Comparison of ENCODE assay signal across 8 cellular contexts in the genomic region with DNA sequence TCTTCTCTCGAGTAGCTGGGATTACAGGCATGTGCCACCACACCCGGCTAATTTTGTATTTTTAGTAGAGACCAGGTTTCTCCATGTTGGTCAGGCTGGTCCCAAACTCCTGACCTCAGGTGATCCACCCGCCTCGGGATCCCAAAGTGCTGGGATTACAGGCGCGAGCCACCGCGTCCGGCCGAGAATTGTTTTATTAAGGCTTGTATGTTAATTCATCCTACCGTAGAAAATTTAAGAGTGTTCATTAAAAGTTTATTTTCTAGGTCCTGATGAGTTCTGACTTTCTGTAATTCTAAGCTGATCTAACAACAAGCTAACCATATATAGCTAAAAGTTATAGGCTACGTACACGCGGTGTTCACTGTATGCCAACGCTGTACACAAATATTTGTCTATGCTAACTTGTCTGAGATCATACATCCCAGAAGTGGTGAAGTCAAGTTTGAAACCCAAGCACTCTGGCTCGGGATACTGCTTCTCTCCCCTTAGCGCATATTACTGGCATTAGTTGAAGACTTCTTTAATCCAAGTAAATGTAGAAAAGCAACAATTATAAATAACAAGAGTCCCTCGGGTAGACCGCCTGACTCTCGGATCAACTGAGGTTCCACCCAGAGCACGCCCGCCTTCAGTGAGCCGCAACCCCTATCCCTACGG. TPM values are rescaled to one million over a fixed set of nuclear protein-coding genes. Genes with fewer than 3 reads are reported as not detected.
DNase-seq lines count a peak whose midpoint lies in the region; ATAC-seq, FAIRE-seq and TF ChIP-seq lines count a peak whose summit lies in the region.

No MANE protein-coding gene starts in this region.

- H3K36me3 Mint-ChIP-seq in CD4-positive, alpha-beta T cell (ENCODE audit: low read depth), result peaks cover 35% of the 10 kb centered on the region
- peaks cover 18% of the 10 kb centered on the region for H3K36me3 Mint-ChIP-seq in effector memory CD8-positive, alpha-beta T cell (ENCODE audit: insufficient read depth)

- FAIRE-seq in D721Med (lab: Jason Lieb, UNC) (no peak), GM19239 (lab: Jason Lieb, UNC) (no peak)

- no peaks in the 10 kb centered on the region for H3K27me3 Mint-ChIP-seq in CD4-positive, alpha-beta T cell
- no peaks in the 10 kb centered on the region for H3K27me3 Mint-ChIP-seq in effector memory CD8-positive, alpha-beta T cell

- TF ChIP-seq CTCF in CD4-positive, alpha-beta T cell (IDR thresholded peaks at IDR 0.05), result no peak
- TF ChIP-seq CTCF in D721Med (IDR thresholded peaks at IDR 0.05; ENCODE audit: insufficient read depth, missing control alignments), result no peak

- no peaks in the 10 kb centered on the region for H3K9me3 Mint-ChIP-seq in CD4-positive, alpha-beta T cell
- no peaks in the 10 kb centered on the region for H3K9me3 Mint-ChIP-seq in effector memory CD8-positive, alpha-beta T cell

- POLR2A ChIA-PET in CD4-positive, alpha-beta T cell (lab: Charles Lee), result interaction anchor here (1.0 to 3.2 kb wide), 5 partner anchors 70 to 878 kb away, joined by 3 to 17 read pairs (median 4); a partner anchor contains a TSS

- CTCF ChIA-PET in CD4-positive, alpha-beta T cell (lab: Charles Lee), result no interaction called here

- peak; percentile 49 for ATAC-seq in CD4-positive, alpha-beta T cell (ENCODE audit: poor library complexity)
- peak; percentile 60 for ATAC-seq in GM19395 (IDR thresholded peaks at IDR 0.05; ENCODE audit: unreplicated experiment)
- peak; percentile 47 for ATAC-seq in HG03378 (IDR thresholded peaks at IDR 0.05; ENCODE audit: unreplicated experiment)
- peak; percentile 41 for ATAC-seq in effector memory CD8-positive, alpha-beta T cell (replicated peaks)

- H3K9me3 ChIP-seq in CD4-positive, alpha-beta T cell (ENCODE audit: control insufficient read depth, low read length), result no peaks in the 10 kb centered on the region

- no peaks in the 10 kb centered on the region for H3K27me3 ChIP-seq in CD4-positive, alpha-beta T cell (ENCODE audit: control insufficient read depth, insufficient read depth, low read length)

- intact Hi-C loops in CD4-positive, alpha-beta T cell (cut with DNase I, micrococcal nuclease), result loop anchor here (2.0 to 10.0 kb wide), 9 partner anchors 72 to 1675 kb away; a partner anchor contains a TSS

- DNase-seq in CD4-positive, alpha-beta T cell, result no peak
- DNase-seq in RPMI7951 (ENCODE audit: low read depth) (peak; percentile 41), middle frontal gyrus (ENCODE audit: extremely low spot score, low spot score) (peak; percentile 4), D721Med (ENCODE audit: insufficient read length, low spot score) (no peak), GM19239 (ENCODE audit: insufficient read length, low spot score) (no peak)
- DNase-seq in effector memory CD8-positive, alpha-beta T cell, result no peak

- H3K27ac ChIP-seq in CD4-positive, alpha-beta T cell (ENCODE audit: low read depth, low read length), result peak overlapping the region; percentile 60

- peak overlapping the region; percentile 98 for H3K4me3 Mint-ChIP-seq in CD4-positive, alpha-beta T cell
- H3K4me3 Mint-ChIP-seq in effector memory CD8-positive, alpha-beta T cell, result peak overlapping the region; percentile 92 to 98

- H3K27ac Mint-ChIP-seq in CD4-positive, alpha-beta T cell, result peak overlapping the region; percentile 96
- peak overlapping the region; percentile 94 to 98 for H3K27ac Mint-ChIP-seq in effector memory CD8-positive, alpha-beta T cell

- H3K4me1 Mint-ChIP-seq in CD4-positive, alpha-beta T cell (ENCODE audit: low read depth), result peaks cover 41% of the 10 kb centered on the region
- peaks cover 22 to 34% of the 10 kb centered on the region in 2 donors for H3K4me1 Mint-ChIP-seq in effector memory CD8-positive, alpha-beta T cell (ENCODE audit: low read depth in 2 of 2)

RNA-seq across cellular contexts. Expression of a gene that starts 0.6 kb away (rescaled TPM):
- 10 to 100 TPM; 22.1 to 23.9 TPM for total RNA-seq in CD4-positive, alpha-beta T cell
- total RNA-seq in RPMI7951 (2014; rRNA removed; shearing (Covaris generic)), result 51.0 and 62.5 TPM in 2 replicates

RNA-seq across cellular contexts. Expression of a gene that starts 13.8 kb away (rescaled TPM):
- not detected for total RNA-seq in CD4-positive, alpha-beta T cell
- 1.4 and 1.6 TPM in 2 replicates for total RNA-seq in RPMI7951 (2014; rRNA removed; shearing (Covaris generic))

Comparison
In these comparisons a context has a peak if more than half of its experiments do, and no peak if none do; other contexts are left out.
1. DNase-seq: peak in RPMI7951 (single experiment) and middle frontal gyrus (single experiment); none in CD4-positive, alpha-beta T cell (0 of 10), effector memory CD8-positive, alpha-beta T cell (0 of 3), D721Med (single experiment) and GM19239 (single experiment).
2. Peak in every context shown above with its lines, with median percentiles within 50 percentile points of each other: ATAC-seq.